Comparison of ENCODE assay signal across 24 cellular contexts in genomic region chr1:79004916-79005315, GRCh38. TPM values are rescaled to one million over a fixed set of nuclear protein-coding genes. Genes with fewer than 3 reads are reported as not detected.
A peak's percentile ranks its signal among the peaks of the same experiment; 100 is the strongest.
DNase-seq lines count a peak whose midpoint lies in the region; ATAC-seq and TF ChIP-seq lines count a peak whose summit lies in the region.
"Had no signal": no experiment of that assay in that cellular context is flagged by ENCODE, and none has a peak within 500 bp of the region (broad histone marks: within the 10 kb centered on the region; RNA-seq: fewer than 3 reads in every experiment).

No MANE protein-coding gene starts in this region.

- H3K27me3 ChIP-seq in skeletal muscle satellite cell (ENCODE audit: control insufficient read depth, insufficient read depth, low read length) (no peaks in the 10 kb centered on the region), H7 (ENCODE audit: control insufficient read depth, insufficient read depth, low read length) (peaks cover 11% of the 10 kb centered on the region; the same call in 1 of the 2 replicates)
- H3K27me3 ChIP-seq: brain microvascular endothelial cell had no signal

- DNase-seq in amniotic epithelial cell (ENCODE audit: low read depth) (peak; percentile 15), coronary artery (ENCODE audit: low spot score) (no peak), fibroblast of villous mesenchyme (ENCODE audit: low read depth) (peak; percentile 3), H7 (no peak), NCI-H226 (no peak)
- DNase-seq: activated CD4-positive, alpha-beta T cell treated with anti-CD3 and anti-CD28 coated beads for 1 hour; activated effector memory CD4-positive, alpha-beta T cell treated with anti-CD3 and anti-CD28 coated beads, Interleukin-2, amount 50 U/mL, for 16 hours; activated naive CD8-positive, alpha-beta T cell treated with anti-CD3 and anti-CD28 coated beads, Interleukin-2, amount 50 U/mL, for 24 hours; brain microvascular endothelial cell; NCI-H1436 treated with DMSO at 0.1 percent for 48 hours; NCI-H524 treated with DMSO at 0.1 percent for 48 hours; NK-92 treated with Interleukin-12 subunit alpha and Interleukin-12 subunit beta, amount 100 ng/mL, for 24 hours; retina; stimulated activated CD4-positive, alpha-beta T cell treated with anti-CD3 and anti-CD28 coated beads, Interleukin-4, amount 100 ng/mL, for 4 hours; stimulated activated naive CD4-positive, alpha-beta T cell treated with Interleukin-2 at 50 U/mL for 16 hours; T-helper 1 cell; tibial artery had no signal

- no peaks in the 10 kb centered on the region for H3K9me3 ChIP-seq in skeletal muscle satellite cell (replicated peaks; ENCODE audit: low read length)
- H3K9me3 ChIP-seq: gastroesophageal sphincter, HAP-1, neutrophil, tibial artery had no signal

- peak overlapping the region; percentile 2 for H3K4me3 ChIP-seq in coronary artery
- H3K4me3 ChIP-seq in fibroblast of villous mesenchyme (ENCODE audit: low read depth, low read length) = no peak overlapping the region
- no peak overlapping the region for H3K4me3 ChIP-seq in skeletal muscle satellite cell (ENCODE audit: low read length)
- no peak overlapping the region for H3K4me3 ChIP-seq in H7 (ENCODE audit: insufficient read depth, low read depth, low read length)
- H3K4me3 ChIP-seq: HAP-1, tibial artery had no signal

- peak overlapping the region in 1 of 2 donors; percentile 6 for H3K27ac ChIP-seq in coronary artery
- H3K27ac ChIP-seq: brain microvascular endothelial cell, KMS-11, neutrophil, tibial artery had no signal

- no peak for ATAC-seq in GM21390 (IDR thresholded peaks at IDR 0.05; ENCODE audit: unreplicated experiment)
- ATAC-seq: activated naive CD8-positive, alpha-beta T cell treated with anti-CD3 and anti-CD28 coated beads, Interleukin-2, amount 50 U/mL, for 24 hours; gastroesophageal sphincter; Panc1 had no signal

- peaks cover 5% of the 10 kb centered on the region for H3K4me1 ChIP-seq in skeletal muscle satellite cell (ENCODE audit: control insufficient read depth, insufficient read depth, low read length)
- H3K4me1 ChIP-seq: gastroesophageal sphincter, HAP-1 had no signal

- peak overlapping the region; percentile 85 for H3K4me2 ChIP-seq in skeletal muscle satellite cell (ENCODE audit: low read length)
- H3K4me2 ChIP-seq: KMS-11 had no signal

- H3K9ac ChIP-seq in skeletal muscle satellite cell (ENCODE audit: low read depth, low read length) = peak overlapping the region; percentile 83
- H3K9ac ChIP-seq: KMS-11 had no signal

- no peak for TF ChIP-seq CTCF in coronary artery (IDR thresholded peaks at IDR 0.05)
- no peak for TF ChIP-seq CTCF in fibroblast of villous mesenchyme (IDR thresholded peaks at IDR 0.05; ENCODE audit: insufficient read depth, low read depth, low read length)

- H3K36me3 ChIP-seq in skeletal muscle satellite cell (ENCODE audit: insufficient read depth, low read length) = no peaks in the 10 kb centered on the region
- no peaks in the 10 kb centered on the region for H3K36me3 ChIP-seq in H7 (replicated peaks; ENCODE audit: control insufficient read depth, insufficient read depth, low read length)
- H3K36me3 ChIP-seq: brain microvascular endothelial cell, gastroesophageal sphincter, HAP-1, neutrophil, tibial artery had no signal

RNA-seq across cellular contexts. Expression of gene ADGRL4, which starts 1.6 kb away (rescaled TPM):
- total RNA-seq in fibroblast of villous mesenchyme = 1.9 and 4.7 TPM in 2 replicates
- 67.5 and 81.6 TPM in 2 replicates for total RNA-seq in skeletal muscle satellite cell (2012; rRNA removed)
- total RNA-seq in H7 (2014; rRNA removed; shearing (Covaris generic)) = 0.07 TPM in 1 of 2 replicates, not detected in the other

Comparison
In these comparisons a context has a peak if more than half of its experiments do, and no peak if none do; other contexts are left out.
1. DNase-seq: peak in amniotic epithelial cell (single experiment) and fibroblast of villous mesenchyme (single experiment); none in coronary artery (single experiment), H7 (single experiment) and NCI-H226 (single experiment).